Comparison of ENCODE assay signal across 1 cellular context in genomic region chr6:28634758-28635546, GRCh38.
TF ChIP-seq lines count a peak whose summit lies in the region.

No MANE protein-coding gene starts in this region.

TF ChIP-seq in HepG2, 621 proteins besides CTCF, POLR2A, EP300 and RAD21 (continued from another document and continues in another):
- TF ChIP-seq ZBTB39 (CRISPR knock-in tag; IDR thresholded peaks at IDR 0.05) = peak; percentile 47; the same call in 1 of the 2 replicates
- no peak for TF ChIP-seq NFE2 (CRISPR knock-in tag; IDR thresholded peaks at IDR 0.05)
- TF ChIP-seq ZNF180 (CRISPR knock-in tag; IDR thresholded peaks at IDR 0.05; ENCODE audit: borderline replicate concordance, low read depth) = no peak
- TF ChIP-seq HNF4A (CRISPR knock-in tag; IDR thresholded peaks at IDR 0.05) = peak; percentile 65
- TF ChIP-seq HOXA7 (CRISPR knock-in tag; IDR thresholded peaks at IDR 0.05) = no peak
- no peak for TF ChIP-seq ZNF354B (CRISPR knock-in tag; IDR thresholded peaks at IDR 0.05)
- TF ChIP-seq MXD4 (CRISPR knock-in tag; IDR thresholded peaks at IDR 0.05) = no peak
- peak; percentile 70; the same call in 1 of the 2 replicates for TF ChIP-seq THAP8 (CRISPR knock-in tag; IDR thresholded peaks at IDR 0.05; ENCODE audit: borderline replicate concordance)
- TF ChIP-seq HDAC1 (CRISPR knock-in tag; IDR thresholded peaks at IDR 0.05) = peak; percentile 64; the same call in 1 of the 2 replicates
- no peak for TF ChIP-seq ZNF335 (CRISPR knock-in tag; IDR thresholded peaks at IDR 0.05)
- no peak for TF ChIP-seq IRX3 (CRISPR knock-in tag; IDR thresholded peaks at IDR 0.05; ENCODE audit: borderline replicate concordance, low read depth)
- TF ChIP-seq IKZF5 (CRISPR knock-in tag; IDR thresholded peaks at IDR 0.05) = no peak
- 0 out of 2 replicates have a peak, but pooled peaks have one; percentile 25 for TF ChIP-seq ATF1 (CRISPR knock-in tag; IDR thresholded peaks at IDR 0.05)
- 0 out of 2 replicates have a peak, but pooled peaks have one; percentile 13 for TF ChIP-seq SP4 (CRISPR knock-in tag; IDR thresholded peaks at IDR 0.05)
- TF ChIP-seq CC2D1A (CRISPR knock-in tag; IDR thresholded peaks at IDR 0.05) = no peak
- no peak for TF ChIP-seq ZSCAN20 (CRISPR knock-in tag; IDR thresholded peaks at IDR 0.05; ENCODE audit: borderline replicate concordance)
- no peak for TF ChIP-seq GATA4 (IDR thresholded peaks at IDR 0.05; ENCODE audit: borderline replicate concordance, low read depth)
- TF ChIP-seq ATF4 (CRISPR knock-in tag; IDR thresholded peaks at IDR 0.05) = no peak
- no peak for TF ChIP-seq ZNF740 (CRISPR knock-in tag; IDR thresholded peaks at IDR 0.05)
- TF ChIP-seq NCOA5 (CRISPR knock-in tag; IDR thresholded peaks at IDR 0.05) = no peak
- no peak for TF ChIP-seq ZSCAN12 (CRISPR knock-in tag; IDR thresholded peaks at IDR 0.05)
- no peak for TF ChIP-seq SMC3 (IDR thresholded peaks at IDR 0.05; ENCODE audit: low read length)
- TF ChIP-seq ATF5 (CRISPR knock-in tag; IDR thresholded peaks at IDR 0.05; ENCODE audit: low read depth) = no peak
- no peak for TF ChIP-seq ZNF644 (CRISPR knock-in tag; IDR thresholded peaks at IDR 0.05; ENCODE audit: low read depth)
- TF ChIP-seq YEATS4 (CRISPR knock-in tag; IDR thresholded peaks at IDR 0.05; ENCODE audit: borderline replicate concordance) = peak; percentile 37; the same call in 1 of the 2 replicates
- no peak for TF ChIP-seq STAT6 (CRISPR knock-in tag; IDR thresholded peaks at IDR 0.05; ENCODE audit: borderline replicate concordance)
- no peak for TF ChIP-seq DNMT3B (CRISPR knock-in tag; conservative IDR thresholded peaks at IDR 0.05)
- peak; percentile 43; the same call in 1 of the 2 replicates for TF ChIP-seq SRY (CRISPR knock-in tag; IDR thresholded peaks at IDR 0.05)
- TF ChIP-seq SMARCC2 (IDR thresholded peaks at IDR 0.05) = no peak
- TF ChIP-seq ARID5B (CRISPR knock-in tag; IDR thresholded peaks at IDR 0.05) = 0 out of 2 replicates have a peak, but pooled peaks have one; percentile 13
- no peak for TF ChIP-seq CREM (IDR thresholded peaks at IDR 0.05)
- no peak for TF ChIP-seq CREM (CRISPR knock-in tag; IDR thresholded peaks at IDR 0.05)
- no peak for TF ChIP-seq KDM3A (CRISPR knock-in tag; IDR thresholded peaks at IDR 0.05; ENCODE audit: low read depth)
- no peak for TF ChIP-seq ARNT (IDR thresholded peaks at IDR 0.05)
- TF ChIP-seq CREB3 (CRISPR knock-in tag; IDR thresholded peaks at IDR 0.05) = no peak
- TF ChIP-seq THAP7 (CRISPR knock-in tag; IDR thresholded peaks at IDR 0.05) = peak; percentile 59; the same call in 1 of the 2 replicates
- peak; percentile 69; the same call in 1 of the 2 replicates for TF ChIP-seq ZFP90 (CRISPR knock-in tag; IDR thresholded peaks at IDR 0.05; ENCODE audit: borderline replicate concordance)
- TF ChIP-seq ZNF574 (CRISPR knock-in tag; IDR thresholded peaks at IDR 0.05) = no peak; the same call in 1 of the 2 replicates
- TF ChIP-seq AHR (CRISPR knock-in tag; IDR thresholded peaks at IDR 0.05) = no peak
- TF ChIP-seq SMYD3 (CRISPR knock-in tag; IDR thresholded peaks at IDR 0.05) = peak; percentile 77; the same call in 1 of the 2 replicates
- TF ChIP-seq ZXDC (CRISPR knock-in tag; IDR thresholded peaks at IDR 0.05) = peak; percentile 55; the same call in 1 of the 2 replicates
- TF ChIP-seq NR2F2 (IDR thresholded peaks at IDR 0.05; ENCODE audit: borderline replicate concordance, low read depth) = no peak
- no peak for TF ChIP-seq ZFP1 (CRISPR knock-in tag; IDR thresholded peaks at IDR 0.05)
- peak; percentile 61; the same call in 1 of the 2 replicates for TF ChIP-seq PHF21A (CRISPR knock-in tag; IDR thresholded peaks at IDR 0.05)
